In genomic region chr7:139642283-139642682, GRCh38 we compare ENCODE assay signal across 24 cellular contexts.
DNase-seq lines count a peak whose midpoint lies in the region; ATAC-seq, FAIRE-seq and TF ChIP-seq lines count a peak whose summit lies in the region.
"Had no signal": no experiment of that assay in that cellular context is flagged by ENCODE, and none has a peak within 500 bp of the region (broad histone marks: within the 10 kb centered on the region; RNA-seq: fewer than 3 reads in every experiment).

No MANE protein-coding gene starts in this region.

- no peak overlapping the region for H3K4me2 ChIP-seq in GM12878 (ENCODE audit: control insufficient read depth, insufficient read depth)
- H3K4me2 ChIP-seq: A549; BLaER1 treated with 17β-estradiol and CSF1 and Interleukin-3, amounts not matched to agents 10 nM and 100 nM had no signal

- FAIRE-seq in GM12878 (lab: Jason Lieb, UNC), result no peak
- FAIRE-seq: A549 had no signal

- H3K27ac ChIP-seq in cardiac muscle cell (peak overlapping the region; percentile 19), heart left ventricle (no peak overlapping the region), GM12878 (ENCODE audit: control insufficient read depth, insufficient read depth) (no peak overlapping the region), subcutaneous abdominal adipose tissue (ENCODE audit: low read depth, low read length) (peak overlapping the region; percentile 91), prostate gland (no peak overlapping the region)
- H3K27ac ChIP-seq: A549, GM23248, HL-60 had no signal

- H3K36me3 ChIP-seq in cardiac muscle cell (no peaks in the 10 kb centered on the region), heart left ventricle (peaks cover 0 to 16% (median 8%) of the 10 kb centered on the region in 9 donors), GM12878 (ENCODE audit: control insufficient read depth in 2 of 2, insufficient read depth in 2 of 2, low read length in 1 of 2) (peaks cover 4 to 13% of the 10 kb centered on the region in 2 experiments; a peak in 3 of 4 replicates), subcutaneous abdominal adipose tissue (ENCODE audit: control insufficient read depth in 5 of 5, insufficient read depth in 5 of 5, low read length in 5 of 5) (peaks cover 0 to 20% (median 4%) of the 10 kb centered on the region in 5 donors), prostate gland (no peaks in the 10 kb centered on the region)
- H3K36me3 ChIP-seq: HAP-1 had no signal

- no peak overlapping the region for H3K4me3 ChIP-seq in cardiac muscle cell
- H3K4me3 ChIP-seq in heart left ventricle, result no peak overlapping the region
- H3K4me3 ChIP-seq in GM12878, result no peak overlapping the region
- H3K4me3 ChIP-seq in subcutaneous abdominal adipose tissue (ENCODE audit: low read depth in 1 of 5, low read length in 5 of 5), result no peak overlapping the region
- H3K4me3 ChIP-seq in prostate gland, result no peak overlapping the region
- H3K4me3 ChIP-seq: A549; BLaER1 treated with 17β-estradiol and CSF1 and Interleukin-3, amounts not matched to agents 10 nM and 100 nM; GM23248; HAP-1; MG63 had no signal

- H3K27me3 ChIP-seq in cardiac muscle cell (no peaks in the 10 kb centered on the region), heart left ventricle (no peaks in the 10 kb centered on the region), GM12878 (replicated peaks in 1 of 2; ENCODE audit: control insufficient read depth in 2 of 2, insufficient read depth in 2 of 2, low read length in 1 of 2) (no peaks in the 10 kb centered on the region), subcutaneous abdominal adipose tissue (ENCODE audit: control insufficient read depth in 5 of 5, insufficient read depth in 4 of 5, low read length in 5 of 5) (no peaks in the 10 kb centered on the region), prostate gland (replicated peaks; ENCODE audit: insufficient read depth) (no peaks in the 10 kb centered on the region)
- H3K27me3 ChIP-seq: BLaER1 treated with 17β-estradiol and CSF1 and Interleukin-3, amounts not matched to agents 10 nM and 100 nM; MG63 had no signal

- BruUV-seq in GM12878 (replicated peaks; lab: Mats Ljungman, UMichigan), result no TSS peak

- TF ChIP-seq RAD21 in GM12878 (IDR thresholded peaks at IDR 0.05; ENCODE audit: insufficient read depth, low read depth, low read length), result no peak

- peaks cover 5% of the 10 kb centered on the region for H3K4me1 ChIP-seq in cardiac muscle cell (ENCODE audit: low read depth)
- peaks cover 0 to 45% (median 15%) of the 10 kb centered on the region in 12 donors for H3K4me1 ChIP-seq in heart left ventricle
- peaks cover 10% of the 10 kb centered on the region for H3K4me1 ChIP-seq in GM12878 (ENCODE audit: control insufficient read depth, insufficient read depth, low read length)
- H3K4me1 ChIP-seq in subcutaneous abdominal adipose tissue (ENCODE audit: control insufficient read depth in 5 of 5, insufficient read depth in 5 of 5, low read length in 5 of 5), result peaks cover 0 to 29% (median 25%) of the 10 kb centered on the region in 5 donors
- H3K4me1 ChIP-seq in prostate gland (replicated peaks), result no peaks in the 10 kb centered on the region
- H3K4me1 ChIP-seq: HAP-1 had no signal

- no peak for TF ChIP-seq EP300 in GM12878 (IDR thresholded peaks at IDR 0.05; ENCODE audit: borderline replicate concordance in 1 of 2, control insufficient read depth in 1 of 2, low read depth in 2 of 2, low read length in 2 of 2)

- H3K9ac ChIP-seq in GM12878 (ENCODE audit: control insufficient read depth, insufficient read depth, low read length), result no peak overlapping the region
- peak overlapping the region in 2 of 5 donors; percentile 4 to 34 for H3K9ac ChIP-seq in subcutaneous abdominal adipose tissue (ENCODE audit: low read length in 5 of 5)
- H3K9ac ChIP-seq: GM23248 had no signal

- H3K79me2 ChIP-seq in GM12878 (ENCODE audit: control insufficient read depth, insufficient read depth, low read length), result no peaks in the 10 kb centered on the region; the same call in 1 of the 2 replicates

- H2AFZ ChIP-seq in GM12878 (ENCODE audit: control insufficient read depth, low read depth, low read length), result no peak overlapping the region
- H2AFZ ChIP-seq: GM23248 had no signal

- POLR2A ChIA-PET in GM12878 (lab: Charles Lee), result interaction anchor here (0.7 to 1.5 kb wide), 3 partner anchors 11 to 73 kb away, joined by 3 to 4 read pairs (median 3); no protein-coding TSS in a partner anchor

- RAD21 ChIA-PET in GM12878 (lab: Charles Lee; ENCODE audit: unreplicated experiment), result interaction anchor here (1.2 to 1.4 kb wide), 2 partner anchors 31 to 45 kb away, joined by 3 read pairs; no protein-coding TSS in a partner anchor

- SMC1A ChIA-PET in GM12878 (lab: Charles Lee; ENCODE audit: uncharacterized antibody, unreplicated experiment), result interaction anchor here (0.7 to 1.9 kb wide), 11 partner anchors 10 to 363 kb away, joined by 3 to 4 read pairs (median 3); no protein-coding TSS in a partner anchor

- DNase-seq in cardiac muscle cell (ENCODE audit: low read depth in 1 of 2, low spot score in 1 of 2), result no peak
- DNase-seq in heart left ventricle, result no peak
- DNase-seq in GM12878 (ENCODE audit: low read depth, low spot score), result no peak
- DNase-seq in myocyte (ENCODE audit: low read depth), result peak; percentile 73
- DNase-seq in prostate gland (ENCODE audit: low spot score), result no peak
- no peak for DNase-seq in C1 segment of cervical spinal cord (lab: John Stamatoyannopoulos, UW)
- no peak for DNase-seq in sciatic nerve (ENCODE audit: low spot score)
- DNase-seq: DND-41, GM23248, Karpas-422, MG63, NCI-H1092, NCI-H146, NCI-H2029 treated with DMSO at 0.1 percent for 48 hours, NCI-H2171, NCI-H526, PC-3, RPMI8226, SIG-M5 had no signal

- TF ChIP-seq POLR2A in heart left ventricle (IDR thresholded peaks at IDR 0.05) (no peak), GM12878 (IDR thresholded peaks at IDR 0.05; ENCODE audit: low read depth, low read length) (no peak), prostate gland (IDR thresholded peaks at IDR 0.05) (no peak)

- ATAC-seq in heart left ventricle, result no peak
- no peak for ATAC-seq in GM12878
- no peak for ATAC-seq in sciatic nerve
- ATAC-seq: A549, PC-3 had no signal

- in situ Hi-C loops in GM12878 (cut with MboI), result loop anchor here (5.0 kb wide), 1 partner anchor 360 kb away; no protein-coding TSS in a partner anchor

- H4K20me1 ChIP-seq in GM12878 (ENCODE audit: control insufficient read depth, insufficient read depth), result 0 out of 2 replicates have a peak, but pooled peaks cover 2% of the 10 kb centered on the region

- no peaks in the 10 kb centered on the region for H3K9me3 ChIP-seq in cardiac muscle cell (ENCODE audit: low read depth)
- no peaks in the 10 kb centered on the region for H3K9me3 ChIP-seq in heart left ventricle
- no peaks in the 10 kb centered on the region; the same call in 2 of the 3 replicates for H3K9me3 ChIP-seq in GM12878 (replicated peaks; ENCODE audit: control insufficient read depth, insufficient read depth, low read length)
- H3K9me3 ChIP-seq in subcutaneous abdominal adipose tissue (ENCODE audit: control insufficient read depth in 5 of 5, low read length in 5 of 5), result no peaks in the 10 kb centered on the region
- no peaks in the 10 kb centered on the region for H3K9me3 ChIP-seq in prostate gland
- H3K9me3 ChIP-seq: A549, HAP-1, MG63 had no signal

- TF ChIP-seq CTCF in cardiac muscle cell (IDR thresholded peaks at IDR 0.05; ENCODE audit: low read depth, low read length) (no peak), heart left ventricle (IDR thresholded peaks at IDR 0.05) (no peak), GM12878 (IDR thresholded peaks at IDR 0.05 in 2 of 3, conservative IDR thresholded peaks at IDR 0.05 in 1 of 3; ENCODE audit: control insufficient read depth in 2 of 3, extremely low read depth in 1 of 3, insufficient read depth in 1 of 3, low read depth in 3 of 3, low read length in 3 of 3) (no peak), prostate gland (IDR thresholded peaks at IDR 0.05) (no peak)

- intact Hi-C loops in heart left ventricle (cut with DNase I) (loop anchor here in 2 of 10 donors (5.0 to 10.0 kb wide), 2 partner anchors 360 to 693 kb away; no protein-coding TSS in a partner anchor), GM12878 (cut with micrococcal nuclease; ENCODE audit: unreplicated experiment) (no loop called here), prostate gland (cut with DNase I) (no loop called here), sciatic nerve (cut with DNase I) (no loop called here)

- WGBS in heart left ventricle, 4 donors, result 90 to 92% (median 91%) methylated on average over 4 of the region's 4 CpGs
- WGBS in GM12878 (ENCODE audit: insufficient coverage, insufficient replicate concordance, low lambda C conversion rate, missing lambda C conversion rate), result 82% methylated on average over 4 of the region's 4 CpGs
- WGBS in prostate gland, result 88% methylated on average over 4 of the region's 4 CpGs

- CTCF ChIA-PET in GM12878 (lab: Yijun Ruan, JAX), result interaction anchor here (0.7 to 1.6 kb wide), 8 partner anchors 19 to 358 kb away, joined by 3 to 8 read pairs (median 3); no protein-coding TSS in a partner anchor

TF ChIP-seq in GM12878, 131 proteins besides CTCF, POLR2A, EP300 and RAD21:
- TF ChIP-seq RELB (IDR thresholded peaks at IDR 0.05; ENCODE audit: low read depth) (0 out of 2 replicates have a peak, but pooled peaks have one; percentile 26), RUNX3 (IDR thresholded peaks at IDR 0.05; ENCODE audit: low read length) (peak; percentile 20; the same call in 1 of the 2 replicates), IKZF2 (IDR thresholded peaks at IDR 0.05) (no peak)

Comparison
In these comparisons a context has a peak if more than half of its experiments do, and no peak if none do; other contexts are left out.
1. H3K27ac ChIP-seq: peak in cardiac muscle cell (single experiment) and subcutaneous abdominal adipose tissue (single experiment); none in heart left ventricle (0 of 12), GM12878 (single experiment) and prostate gland (0 of 2).